In the genomic region with DNA sequence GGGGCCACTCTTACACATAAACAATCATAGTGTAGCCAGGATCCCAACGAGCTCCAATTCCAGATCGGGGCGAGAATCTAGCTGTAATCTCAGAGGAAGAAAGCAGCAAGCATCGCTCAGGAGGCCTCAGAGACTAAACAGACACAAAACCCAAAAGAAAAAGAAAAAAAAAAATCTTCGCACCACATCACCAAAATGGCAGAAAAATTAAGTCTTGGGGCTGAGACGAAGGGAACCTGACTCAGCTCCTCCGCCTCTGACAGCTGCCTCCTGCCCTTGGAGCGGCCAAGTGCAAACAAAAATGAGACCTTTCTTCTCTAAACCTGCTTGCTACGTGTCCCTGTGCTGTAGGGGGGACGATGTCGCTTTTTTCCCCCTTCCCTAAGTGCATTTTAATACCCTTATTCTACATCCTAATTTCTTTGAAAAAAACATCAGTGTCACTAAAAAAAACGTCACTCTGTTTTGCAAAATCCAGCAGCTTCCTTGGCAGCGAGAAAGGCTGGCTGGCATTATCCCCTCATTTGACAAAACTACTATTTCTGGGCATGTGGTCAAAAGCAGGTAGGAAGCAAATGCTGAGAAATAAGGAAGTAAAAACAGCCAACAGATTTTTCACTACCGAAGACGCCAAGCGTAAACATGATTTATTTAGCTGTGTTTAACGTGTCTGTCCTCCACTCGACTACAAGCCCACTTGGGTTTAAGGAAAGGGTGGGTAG, we compare ENCODE assay signal across 12 cellular contexts. TPM values are rescaled to one million over a fixed set of nuclear protein-coding genes. Genes with fewer than 3 reads are reported as not detected.
DNase-seq lines count a peak whose midpoint lies in the region; ATAC-seq and TF ChIP-seq lines count a peak whose summit lies in the region.
"Had no signal": no experiment of that assay in that cellular context is flagged by ENCODE, and none has a peak within 500 bp of the region (broad histone marks: within the 10 kb centered on the region; RNA-seq: fewer than 3 reads in every experiment).

No MANE protein-coding gene starts in this region.

- H3K4me1 Mint-ChIP-seq in activated CD8-positive, alpha-beta memory T cell treated with anti-CD3 and anti-CD28 coated beads, Interleukin-2, amount 10 ng/mL, durations not matched to agents 7 days and 5 days, result peaks cover 83% of the 10 kb centered on the region
- H3K4me1 Mint-ChIP-seq in activated T-cell treated with anti-CD3 and anti-CD28 coated beads, Interleukin-2, amount 50 U/mL, for 4 hours (ENCODE audit: low read depth), result peaks cover 82% of the 10 kb centered on the region

- peak overlapping the region; percentile 73 for H3K4me3 Mint-ChIP-seq in activated CD8-positive, alpha-beta memory T cell treated with anti-CD3 and anti-CD28 coated beads, Interleukin-2, amount 10 ng/mL, durations not matched to agents 7 days and 5 days
- H3K4me3 Mint-ChIP-seq in activated T-cell treated with anti-CD3 and anti-CD28 coated beads, Interleukin-2, amount 50 U/mL, for 4 hours, result peak overlapping the region; percentile 83

- H3K4me1 ChIP-seq in foreskin keratinocyte, result peaks cover 56% of the 10 kb centered on the region

- no peaks in the 10 kb centered on the region for H3K27me3 Mint-ChIP-seq in activated CD8-positive, alpha-beta memory T cell treated with anti-CD3 and anti-CD28 coated beads, Interleukin-2, amount 10 ng/mL, durations not matched to agents 7 days and 5 days
- H3K27me3 Mint-ChIP-seq in activated T-cell treated with anti-CD3 and anti-CD28 coated beads, Interleukin-2, amount 50 U/mL, for 4 hours (ENCODE audit: low read depth), result no peaks in the 10 kb centered on the region

- TF ChIP-seq CTCF in foreskin keratinocyte (conservative IDR thresholded peaks at IDR 0.05), result no peak

- ATAC-seq in activated CD8-positive, alpha-beta memory T cell treated with anti-CD3 and anti-CD28 coated beads, Interleukin-2, amount 10 ng/mL, durations not matched to agents 7 days and 5 days, result peak; percentile 20
- peak; percentile 32 to 37 for ATAC-seq in activated T-cell treated with anti-CD3 and anti-CD28 coated beads, Interleukin-2, amount 50 U/mL, for 4 hours
- ATAC-seq in foreskin keratinocyte (no peak), HG03469 (IDR thresholded peaks at IDR 0.05; ENCODE audit: unreplicated experiment) (no peak)

- peak overlapping the region; percentile 91 for H3K27ac Mint-ChIP-seq in activated CD8-positive, alpha-beta memory T cell treated with anti-CD3 and anti-CD28 coated beads, Interleukin-2, amount 10 ng/mL, durations not matched to agents 7 days and 5 days

- peaks cover 35% of the 10 kb centered on the region for H3K36me3 Mint-ChIP-seq in activated CD8-positive, alpha-beta memory T cell treated with anti-CD3 and anti-CD28 coated beads, Interleukin-2, amount 10 ng/mL, durations not matched to agents 7 days and 5 days
- H3K36me3 Mint-ChIP-seq in activated T-cell treated with anti-CD3 and anti-CD28 coated beads, Interleukin-2, amount 50 U/mL, for 4 hours (ENCODE audit: insufficient read depth), result peaks cover 15% of the 10 kb centered on the region

- DNase-seq in activated CD8-positive, alpha-beta memory T cell treated with anti-CD3 and anti-CD28 coated beads, Interleukin-2, amount 10 ng/mL, durations not matched to agents 7 days and 5 days, result no peak
- no peak for DNase-seq in activated CD8-positive, alpha-beta memory T cell treated with anti-CD3 and anti-CD28 coated beads, Interleukin-2, amount 50 U/mL, for 48 hours
- DNase-seq in activated T-cell treated with anti-CD3 and anti-CD28 coated beads, Interleukin-2, amount 50 U/mL, for 4 hours, result peak; percentile 53
- DNase-seq in foreskin keratinocyte, result peak in 1 of 2 donors; percentile 40
- DNase-seq in NCI-H69 (lab: John Stamatoyannopoulos, UW), result no peak
- DNase-seq in germinal center (ENCODE audit: low spot score), result no peak
- DNase-seq: foreskin melanocyte, NCI-H226 had no signal

- CTCF ChIA-PET in activated CD8-positive, alpha-beta memory T cell treated with anti-CD3 and anti-CD28 coated beads, Interleukin-2, amount 10 ng/mL, durations not matched to agents 7 days and 5 days (lab: Charles Lee), result interaction anchor here (1.4 to 20.0 kb wide), 8 partner anchors 8 to 53 kb away, joined by 4 to 395 read pairs (median 8); partner anchors contain the start of gene BCL11B

- H3K27ac ChIP-seq in foreskin keratinocyte (peak overlapping the region; percentile 65), temporal lobe (ENCODE audit: low read depth, low read length) (peak overlapping the region; percentile 0)
- H3K27ac ChIP-seq: KMS-11, right atrium auricular region had no signal

- H3K9me3 Mint-ChIP-seq in activated CD8-positive, alpha-beta memory T cell treated with anti-CD3 and anti-CD28 coated beads, Interleukin-2, amount 10 ng/mL, durations not matched to agents 7 days and 5 days (ENCODE audit: low read depth), result no peaks in the 10 kb centered on the region
- H3K9me3 Mint-ChIP-seq in activated T-cell treated with anti-CD3 and anti-CD28 coated beads, Interleukin-2, amount 50 U/mL, for 4 hours, result no peaks in the 10 kb centered on the region

- H3K27me3 ChIP-seq in foreskin keratinocyte, result no peaks in the 10 kb centered on the region

RNA-seq across cellular contexts. Expression of gene BCL11B, which starts 30.5 kb away (rescaled TPM):
- 10 to 100 TPM; 53.0 to 66.2 TPM for total RNA-seq in activated CD8-positive, alpha-beta memory T cell treated with anti-CD3 and anti-CD28 coated beads, Interleukin-2, amount 10 ng/mL, durations not matched to agents 7 days and 5 days
- 10 to 100 TPM; 54.6 to 64.6 (median 62.4) TPM for total RNA-seq in activated T-cell treated with anti-CD3 and anti-CD28 coated beads, Interleukin-2, amount 50 U/mL, for 4 hours
- total RNA-seq in foreskin keratinocyte, result 15.4 and 16.3 TPM in 2 replicates
- 3.8 and 4.4 TPM in 2 replicates for polyA plus RNA-seq in foreskin keratinocyte
- total RNA-seq in temporal lobe, result 35.4 TPM

Comparison
In these comparisons a context has a peak if more than half of its experiments do, and no peak if none do; other contexts are left out.
1. ATAC-seq: peak in activated CD8-positive, alpha-beta memory T cell treated with anti-CD3 and anti-CD28 coated beads, Interleukin-2, amount 10 ng/mL, durations not matched to agents 7 days and 5 days (single experiment) and activated T-cell treated with anti-CD3 and anti-CD28 coated beads, Interleukin-2, amount 50 U/mL, for 4 hours (2 of 2); none in foreskin keratinocyte (single experiment) and HG03469 (single experiment).